Comparison of ENCODE assay signal across 1 cellular context in the genomic region with DNA sequence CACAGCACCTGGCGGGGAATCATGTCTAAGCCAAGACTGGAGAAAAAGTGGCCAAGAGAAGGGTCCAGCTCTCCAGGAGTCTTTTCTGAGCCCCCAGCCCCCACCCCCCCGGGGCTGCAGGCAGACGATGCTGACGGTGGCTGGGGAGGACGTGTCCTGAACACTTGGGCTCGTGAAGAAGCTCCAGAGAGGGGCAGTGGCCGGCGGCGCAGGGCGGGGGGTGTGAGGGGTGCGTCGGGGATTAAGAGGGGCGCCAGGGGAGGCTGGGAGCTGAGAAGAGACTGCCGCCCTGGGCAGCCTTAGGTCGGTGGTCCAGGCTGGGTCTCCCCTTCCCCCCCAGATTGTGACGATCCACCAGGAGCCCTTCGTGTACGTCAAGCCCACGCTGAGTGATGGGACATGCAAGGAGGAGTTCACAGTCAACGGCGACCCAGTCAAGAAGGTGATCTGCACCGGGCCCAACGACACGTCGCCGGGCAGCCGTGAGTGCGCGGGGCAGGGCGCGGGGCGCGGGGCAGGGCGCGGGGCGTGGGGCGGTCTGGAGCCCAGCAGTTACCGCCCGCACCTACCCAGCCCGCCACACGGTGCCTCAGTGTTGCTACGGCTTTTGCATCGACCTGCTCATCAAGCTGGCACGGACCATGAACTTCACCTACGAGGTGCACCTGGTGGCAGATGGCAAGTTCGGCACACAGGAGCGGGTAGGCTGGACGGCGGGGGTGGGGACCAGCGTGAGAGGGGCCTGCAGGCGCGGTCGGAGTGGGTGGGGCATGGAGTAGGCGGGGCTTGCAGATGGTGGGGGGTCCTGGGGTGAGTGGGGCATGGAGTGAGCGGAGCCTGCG.
TF ChIP-seq lines count a peak whose summit lies in the region.

No MANE protein-coding gene starts in this region.

TF ChIP-seq in HepG2, 621 proteins besides CTCF, POLR2A, EP300 and RAD21:
- no peak for TF ChIP-seq ZNF556 (CRISPR knock-in tag; IDR thresholded peaks at IDR 0.05; ENCODE audit: borderline replicate concordance)
- TF ChIP-seq SATB2 (CRISPR knock-in tag; IDR thresholded peaks at IDR 0.05): no peak
- no peak for TF ChIP-seq ZNF788 (CRISPR knock-in tag; IDR thresholded peaks at IDR 0.05; ENCODE audit: borderline replicate concordance)
- 0 out of 2 replicates have a peak, but pooled peaks have one; percentile 25 for TF ChIP-seq MTF2 (CRISPR knock-in tag; IDR thresholded peaks at IDR 0.05; ENCODE audit: borderline replicate concordance)
